ENCODE assay signal across 11 cellular contexts in genomic region chr19:4279530-4280422, GRCh38. TPM values are rescaled to one million over a fixed set of nuclear protein-coding genes. Genes with fewer than 3 reads are reported as not detected.
DNase-seq lines count a peak whose midpoint lies in the region; ATAC-seq and TF ChIP-seq lines count a peak whose summit lies in the region.
"Had no signal": no experiment of that assay in that cellular context is flagged by ENCODE, and none has a peak within 500 bp of the region (broad histone marks: within the 10 kb centered on the region; RNA-seq: fewer than 3 reads in every experiment).

No MANE protein-coding gene starts in this region.

- no peaks in the 10 kb centered on the region for H3K4me1 Mint-ChIP-seq in CD4-positive, alpha-beta T cell (ENCODE audit: low read depth)
- H3K4me1 Mint-ChIP-seq in osteocyte (ENCODE audit: unreplicated experiment), result peaks cover 8% of the 10 kb centered on the region

- TF ChIP-seq EP300 in esophagus muscularis mucosa (IDR thresholded peaks at IDR 0.05), result no peak

- H3K9me3 ChIP-seq in CD4-positive, alpha-beta T cell (ENCODE audit: control insufficient read depth, low read length), result no peaks in the 10 kb centered on the region
- H3K9me3 ChIP-seq in esophagus muscularis mucosa (no peaks in the 10 kb centered on the region), body of pancreas (no peaks in the 10 kb centered on the region)

- no peak for TF ChIP-seq CTCF in CD4-positive, alpha-beta T cell (IDR thresholded peaks at IDR 0.05)
- TF ChIP-seq CTCF in LNCAP (IDR thresholded peaks at IDR 0.05) (0 out of 2 replicates have a peak, but pooled peaks have one; percentile 15), esophagus muscularis mucosa (IDR thresholded peaks at IDR 0.05) (no peak), osteocyte (IDR thresholded peaks at IDR 0.05) (no peak), body of pancreas (IDR thresholded peaks at IDR 0.05) (no peak)

- no peak for DNase-seq in CD4-positive, alpha-beta T cell
- DNase-seq in esophagus muscularis mucosa (ENCODE audit: extremely low spot score), result no peak
- DNase-seq in osteocyte (ENCODE audit: extremely low spot score, unreplicated experiment), result no peak
- DNase-seq in body of pancreas, result no peak
- DNase-seq: activated CD4-positive, alpha-beta memory T cell treated with anti-CD3 and anti-CD28 coated beads, Interleukin-2, amount 10 ng/mL, durations not matched to agents 7 days and 5 days; DND-41 had no signal

- TF ChIP-seq POLR2A in esophagus muscularis mucosa (IDR thresholded peaks at IDR 0.05; ENCODE audit: low read depth), result no peak
- no peak for TF ChIP-seq POLR2A in body of pancreas (IDR thresholded peaks at IDR 0.05)

- CTCF ChIA-PET in CD4-positive, alpha-beta T cell (lab: Charles Lee), result no interaction called here

- ATAC-seq in CD4-positive, alpha-beta T cell (ENCODE audit: poor library complexity), result no peak
- ATAC-seq in GM19395 (IDR thresholded peaks at IDR 0.05; ENCODE audit: unreplicated experiment) (no peak), body of pancreas (no peak), GM18870 (IDR thresholded peaks at IDR 0.05; ENCODE audit: unreplicated experiment) (no peak), GM18868 (IDR thresholded peaks at IDR 0.05; ENCODE audit: unreplicated experiment) (no peak)

- H3K36me3 ChIP-seq in esophagus muscularis mucosa, result no peaks in the 10 kb centered on the region
- no peaks in the 10 kb centered on the region for H3K36me3 ChIP-seq in body of pancreas (replicated peaks in 1 of 2; ENCODE audit: insufficient read depth in 1 of 2, low read depth in 2 of 2)

- H3K9me3 Mint-ChIP-seq in CD4-positive, alpha-beta T cell, result no peaks in the 10 kb centered on the region
- no peaks in the 10 kb centered on the region for H3K9me3 Mint-ChIP-seq in osteocyte (ENCODE audit: unreplicated experiment)
- H3K9me3 Mint-ChIP-seq: activated CD4-positive, alpha-beta memory T cell treated with anti-CD3 and anti-CD28 coated beads, Interleukin-2, amount 10 ng/mL, durations not matched to agents 7 days and 5 days had no signal

- no peaks in the 10 kb centered on the region for H3K36me3 Mint-ChIP-seq in CD4-positive, alpha-beta T cell (ENCODE audit: low read depth)
- H3K36me3 Mint-ChIP-seq in osteocyte (ENCODE audit: unreplicated experiment), result no peaks in the 10 kb centered on the region

- H3K27ac ChIP-seq in CD4-positive, alpha-beta T cell (ENCODE audit: low read depth, low read length), result no peak overlapping the region
- H3K27ac ChIP-seq in esophagus muscularis mucosa (replicated peaks in 1 of 4) (no peak overlapping the region), body of pancreas (no peak overlapping the region)

- peaks cover 13 to 19% (median 15%) of the 10 kb centered on the region in 4 donors for H3K4me1 ChIP-seq in esophagus muscularis mucosa
- peaks cover 12% of the 10 kb centered on the region for H3K4me1 ChIP-seq in body of pancreas

- WGBS in esophagus muscularis mucosa, result 6% methylated on average over 36 of the region's 71 CpGs
- WGBS in body of pancreas, 2 donors, result 3 to 7% methylated on average over 18 to 56 of the region's 71 CpGs

- H3K27me3 Mint-ChIP-seq in CD4-positive, alpha-beta T cell, result peaks cover 30% of the 10 kb centered on the region
- peaks cover 42% of the 10 kb centered on the region for H3K27me3 Mint-ChIP-seq in osteocyte (ENCODE audit: unreplicated experiment)

- H3K4me3 Mint-ChIP-seq in CD4-positive, alpha-beta T cell, result peak overlapping the region; percentile 45
- H3K4me3 Mint-ChIP-seq in osteocyte (ENCODE audit: unreplicated experiment), result peak overlapping the region; percentile 67
- H3K4me3 Mint-ChIP-seq: activated CD4-positive, alpha-beta memory T cell treated with anti-CD3 and anti-CD28 coated beads, Interleukin-2, amount 10 ng/mL, durations not matched to agents 7 days and 5 days had no signal

- H3K27ac Mint-ChIP-seq in CD4-positive, alpha-beta T cell, result no peak overlapping the region
- H3K27ac Mint-ChIP-seq in osteocyte (ENCODE audit: unreplicated experiment), result no peak overlapping the region
- H3K27ac Mint-ChIP-seq: activated CD4-positive, alpha-beta memory T cell treated with anti-CD3 and anti-CD28 coated beads, Interleukin-2, amount 10 ng/mL, durations not matched to agents 7 days and 5 days had no signal

- intact Hi-C loops in CD4-positive, alpha-beta T cell (cut with DNase I, micrococcal nuclease), result no loop called here
- intact Hi-C loops in esophagus muscularis mucosa (cut with DNase I) (no loop called here), body of pancreas (cut with DNase I) (no loop called here)

- H3K4me3 ChIP-seq in esophagus muscularis mucosa (peak overlapping the region; percentile 27 to 38 (median 34)), body of pancreas (no peak overlapping the region)

- POLR2A ChIA-PET in CD4-positive, alpha-beta T cell (lab: Charles Lee), result no interaction called here

- peaks cover 16% of the 10 kb centered on the region for H3K27me3 ChIP-seq in CD4-positive, alpha-beta T cell (ENCODE audit: control insufficient read depth, insufficient read depth, low read length)
- H3K27me3 ChIP-seq in esophagus muscularis mucosa, result peaks cover 4 to 78% (median 31%) of the 10 kb centered on the region in 4 donors
- H3K27me3 ChIP-seq in body of pancreas, result peaks cover 0 to 12% of the 10 kb centered on the region in 2 donors

RNA-seq across cellular contexts. Expression of gene SHD, which starts 0.7 kb away (rescaled TPM):
- under 1 TPM; 0.14 to 0.64 TPM for total RNA-seq in CD4-positive, alpha-beta T cell
- total RNA-seq in esophagus muscularis mucosa (not detected), osteocyte (0.21 TPM in 1 of 2 replicates, not detected in the other), body of pancreas (not detected)
- total RNA-seq: activated CD4-positive, alpha-beta memory T cell treated with anti-CD3 and anti-CD28 coated beads, Interleukin-2, amount 10 ng/mL, durations not matched to agents 7 days and 5 days had no signal

RNA-seq across cellular contexts. Expression of gene TMIGD2, which starts 22.4 kb away (rescaled TPM):
- total RNA-seq in CD4-positive, alpha-beta T cell, result 10 to 100 TPM; 17.6 to 20.9 TPM
- not detected for total RNA-seq in esophagus muscularis mucosa
- not detected in 2 replicates for total RNA-seq in osteocyte
- total RNA-seq in body of pancreas, result not detected
- total RNA-seq: LHCN-M2 had no signal

RNA-seq across cellular contexts. Expression of gene FSD1, which starts 24.6 kb away (rescaled TPM):
- 1 to 10 TPM in 1 of 2 experiments, under 1 TPM in 1; 0.98 to 1.0 TPM for total RNA-seq in CD4-positive, alpha-beta T cell
- total RNA-seq in esophagus muscularis mucosa, result under 1 TPM in 2 of 4 donors, not detected in 2; 0.29 to 0.50 TPM
- 13.3 and 15.6 TPM in 2 replicates for total RNA-seq in osteocyte
- not detected for total RNA-seq in body of pancreas

RNA-seq across cellular contexts. Expression of gene YJU2, which starts 32.9 kb away (rescaled TPM):
- 10 to 100 TPM; 32.9 to 33.7 TPM for total RNA-seq in CD4-positive, alpha-beta T cell
- total RNA-seq in esophagus muscularis mucosa (10 to 100 TPM; 17.0 to 29.1 (median 26.4) TPM), osteocyte (21.0 and 21.7 TPM in 2 replicates), body of pancreas (10 to 100 TPM; 15.5 to 20.2 TPM)

RNA-seq across cellular contexts. Expression of gene EBI3, which starts 50.5 kb away (rescaled TPM):
- not detected for total RNA-seq in CD4-positive, alpha-beta T cell
- total RNA-seq in esophagus muscularis mucosa, result 1 to 10 TPM; 1.1 to 6.6 (median 1.9) TPM
- 1.0 and 1.6 TPM in 2 replicates for total RNA-seq in osteocyte
- 10 to 100 TPM in 1 of 2 donors, under 1 TPM in 1; 0.99 to 27.5 TPM for total RNA-seq in body of pancreas

Comparison
In these comparisons a context has a peak if more than half of its experiments do, and no peak if none do; other contexts are left out.
1. H3K4me3 ChIP-seq: peak in esophagus muscularis mucosa (4 of 4); none in body of pancreas (0 of 2).
2. RNA of gene TMIGD2, which starts 22.4 kb away (total RNA-seq): 17.6 to 20.9 TPM in CD4-positive, alpha-beta T cell; not detected in esophagus muscularis mucosa, not detected in osteocyte and not detected in body of pancreas; every median in the first group is over 10 times any median in the second.